Comparison of ENCODE assay signal across 27 cellular contexts in the genomic region with DNA sequence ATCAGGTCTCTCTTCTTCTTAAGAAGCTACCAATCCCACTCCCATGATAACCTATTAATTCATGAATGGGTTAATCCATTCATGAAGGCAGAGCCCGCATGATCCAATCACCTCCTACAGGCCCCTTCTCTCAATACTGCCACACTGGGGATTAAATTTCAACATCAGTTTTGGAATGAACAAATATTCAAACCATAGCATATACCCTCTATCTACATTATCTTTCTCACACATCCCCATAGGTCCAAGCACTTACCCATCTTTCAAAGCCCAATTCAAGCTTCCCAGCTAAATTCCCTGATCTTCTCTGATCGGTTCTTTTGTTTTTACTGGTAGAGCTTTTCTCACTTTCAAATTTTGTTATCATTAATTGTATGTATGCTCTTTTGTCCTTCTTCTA. TPM values are rescaled to one million over a fixed set of nuclear protein-coding genes. Genes with fewer than 3 reads are reported as not detected.
DNase-seq lines count a peak whose midpoint lies in the region; ATAC-seq, FAIRE-seq and TF ChIP-seq lines count a peak whose summit lies in the region.
"Had no signal": no experiment of that assay in that cellular context is flagged by ENCODE, and none has a peak within 500 bp of the region (broad histone marks: within the 10 kb centered on the region; RNA-seq: fewer than 3 reads in every experiment).

No MANE protein-coding gene starts in this region.

- H3K9me3 ChIP-seq in CD4-positive, CD25-positive, alpha-beta regulatory T cell (ENCODE audit: control insufficient read depth in 2 of 2, low read length in 2 of 2), result no peaks in the 10 kb centered on the region
- no peaks in the 10 kb centered on the region for H3K9me3 ChIP-seq in IMR-90 (ENCODE audit: control insufficient read depth, insufficient read depth, low read length)
- H3K9me3 ChIP-seq in astrocyte (ENCODE audit: insufficient read depth, low read depth, low read length), result no peaks in the 10 kb centered on the region
- H3K9me3 ChIP-seq in mucosa of stomach (ENCODE audit: control insufficient read depth, low read length), result no peaks in the 10 kb centered on the region
- H3K9me3 ChIP-seq: adrenal gland, pancreas, transverse colon had no signal

- H3K27ac Mint-ChIP-seq in CD4-positive, CD25-positive, alpha-beta regulatory T cell, result peak overlapping the region in 2 of 3 donors; percentile 21 to 72
- H3K27ac Mint-ChIP-seq in astrocyte (ENCODE audit: unreplicated experiment), result no peak overlapping the region
- H3K27ac Mint-ChIP-seq: CD4-positive, alpha-beta T cell; immature natural killer cell; natural killer cell treated with Interleukin-12 subunit alpha and Interleukin-12 subunit beta and Interleukin-15 and Interleukin-18, amount 100 ng/mL, for 72 hours had no signal

- H3K4me1 Mint-ChIP-seq in CD4-positive, CD25-positive, alpha-beta regulatory T cell, result peaks cover 29 to 40% (median 32%) of the 10 kb centered on the region in 4 donors
- peaks cover 8% of the 10 kb centered on the region for H3K4me1 Mint-ChIP-seq in astrocyte (ENCODE audit: low read depth, unreplicated experiment)

- H2BK20ac ChIP-seq in IMR-90 (ENCODE audit: low read depth, low read length), result no peak overlapping the region

- no peaks in the 10 kb centered on the region for H3K36me3 Mint-ChIP-seq in CD4-positive, CD25-positive, alpha-beta regulatory T cell
- peaks cover 3% of the 10 kb centered on the region for H3K36me3 Mint-ChIP-seq in astrocyte (ENCODE audit: low read depth, unreplicated experiment)
- H3K36me3 Mint-ChIP-seq: natural killer cell treated with Interleukin-12 subunit alpha and Interleukin-12 subunit beta and Interleukin-15 and Interleukin-18, amount 100 ng/mL, for 72 hours had no signal

- H3K18ac ChIP-seq in IMR-90 (ENCODE audit: low read depth, low read length), result peak overlapping the region; percentile 6; the same call in 1 of the 2 replicates

- H3K27me3 Mint-ChIP-seq in CD4-positive, CD25-positive, alpha-beta regulatory T cell, result no peaks in the 10 kb centered on the region
- no peaks in the 10 kb centered on the region for H3K27me3 Mint-ChIP-seq in astrocyte (ENCODE audit: low read depth, unreplicated experiment)
- H3K27me3 Mint-ChIP-seq: CD4-positive, alpha-beta T cell had no signal

- in situ Hi-C loops in IMR-90 (cut with MboI; ENCODE audit: low sequenced_read_pairs), result no loop called here

- intact Hi-C loops in IMR-90 (cut with micrococcal nuclease), result no loop called here

- no peak overlapping the region for H3K4me3 ChIP-seq in CD4-positive, CD25-positive, alpha-beta regulatory T cell (ENCODE audit: low read depth, low read length)
- H3K4me3 ChIP-seq in IMR-90 (ENCODE audit: insufficient read depth, low read depth, low read length) (no peak overlapping the region), astrocyte (ENCODE audit: insufficient read depth, low read depth, low read length) (no peak overlapping the region), mucosa of stomach (ENCODE audit: low read length) (no peak overlapping the region)
- H3K4me3 ChIP-seq: adrenal gland, pancreas, transverse colon had no signal

- H2AK9ac ChIP-seq in IMR-90 (replicated peaks; ENCODE audit: low read depth, low read length, poor library complexity), result no peak overlapping the region

- H2AFZ ChIP-seq in IMR-90 (replicated peaks; ENCODE audit: low read length, poor library complexity) (no peak overlapping the region), astrocyte (ENCODE audit: low read depth, low read length) (no peak overlapping the region)

- H4K8ac ChIP-seq in IMR-90 (ENCODE audit: low read depth in 2 of 2, low read length in 2 of 2), result no peak overlapping the region

- TF ChIP-seq CTCF in IMR-90 (conservative IDR thresholded peaks at IDR 0.05; ENCODE audit: low read depth, low read length), result no peak
- no peak for TF ChIP-seq CTCF in astrocyte (IDR thresholded peaks at IDR 0.05; ENCODE audit: insufficient read depth, low read depth, low read length)

- H3K23ac ChIP-seq in IMR-90 (ENCODE audit: low read depth, low read length), result no peak overlapping the region

- H3K14ac ChIP-seq in IMR-90 (replicated peaks; ENCODE audit: low read depth, low read length), result no peak overlapping the region; the same call in 1 of the 2 replicates

- no peak overlapping the region for H4K5ac ChIP-seq in IMR-90 (ENCODE audit: low read depth, low read length)

- no peaks in the 10 kb centered on the region for H3K9me3 Mint-ChIP-seq in CD4-positive, CD25-positive, alpha-beta regulatory T cell
- H3K9me3 Mint-ChIP-seq in astrocyte (ENCODE audit: unreplicated experiment), result no peaks in the 10 kb centered on the region
- H3K9me3 Mint-ChIP-seq: CD4-positive, alpha-beta T cell; natural killer cell treated with Interleukin-12 subunit alpha and Interleukin-12 subunit beta and Interleukin-15 and Interleukin-18, amount 100 ng/mL, for 72 hours had no signal

- no peaks in the 10 kb centered on the region for H3K36me3 ChIP-seq in CD4-positive, CD25-positive, alpha-beta regulatory T cell (ENCODE audit: control insufficient read depth, insufficient read depth, low read length)
- H3K36me3 ChIP-seq in IMR-90 (ENCODE audit: control insufficient read depth, insufficient read depth, low read length), result no peaks in the 10 kb centered on the region
- H3K36me3 ChIP-seq in astrocyte (ENCODE audit: insufficient read depth, low read length), result no peaks in the 10 kb centered on the region
- no peaks in the 10 kb centered on the region for H3K36me3 ChIP-seq in mucosa of stomach (ENCODE audit: control insufficient read depth, insufficient read depth, low read length)
- H3K36me3 ChIP-seq: adrenal gland, pancreas, transverse colon had no signal

- no peak for DNase-seq in CD4-positive, CD25-positive, alpha-beta regulatory T cell
- DNase-seq in IMR-90 (no peak), astrocyte (ENCODE audit: low read depth) (no peak), HTR-8/SVneo (ENCODE audit: insufficient read length, low spot score) (no peak), NCI-H2171 (lab: John Stamatoyannopoulos, UW) (no peak), AML-193 (lab: John Stamatoyannopoulos, UW) (no peak)
- DNase-seq: activated CD8-positive, alpha-beta memory T cell treated with anti-CD3 and anti-CD28 coated beads, Interleukin-2, amount 50 U/mL, for 4 hours; adrenal gland; CD4-positive, alpha-beta T cell; effector CD8-positive, alpha-beta T cell; hippocampal formation; immature natural killer cell; left ventricle myocardium superior; NCI-H146; pancreas; right cardiac atrium; transverse colon had no signal

- no peak overlapping the region for H2BK5ac ChIP-seq in IMR-90 (ENCODE audit: low read depth, low read length, poor library complexity, severe bottlenecking)

- H3K4me2 ChIP-seq in IMR-90 (ENCODE audit: low read depth, low read length), result no peak overlapping the region
- H3K4me2 ChIP-seq in astrocyte (ENCODE audit: low read length), result peak overlapping the region; percentile 34
- H3K4me2 ChIP-seq: KMS-11 had no signal

- peaks cover 13% of the 10 kb centered on the region for H3K4me1 ChIP-seq in CD4-positive, CD25-positive, alpha-beta regulatory T cell (ENCODE audit: control insufficient read depth, insufficient read depth, low read length, poor library complexity, severe bottlenecking)
- peaks cover 2% of the 10 kb centered on the region; the same call in 1 of the 2 replicates for H3K4me1 ChIP-seq in IMR-90 (ENCODE audit: control insufficient read depth, insufficient read depth, low read length)
- peaks cover 9% of the 10 kb centered on the region for H3K4me1 ChIP-seq in astrocyte (ENCODE audit: insufficient read depth, low read length)
- peaks cover 30% of the 10 kb centered on the region for H3K4me1 ChIP-seq in mucosa of stomach (ENCODE audit: control insufficient read depth, insufficient read depth, low read length)
- H3K4me1 ChIP-seq: adrenal gland, pancreas, transverse colon had no signal

- H4K91ac ChIP-seq in IMR-90 (ENCODE audit: insufficient read depth, low read depth, low read length), result no peak overlapping the region

- no peak for TF ChIP-seq POLR2A in IMR-90 (IDR thresholded peaks at IDR 0.05; ENCODE audit: low read depth, low read length)

- no peak overlapping the region for H3K9ac ChIP-seq in IMR-90 (ENCODE audit: low read depth, low read length)
- H3K9ac ChIP-seq in astrocyte (ENCODE audit: low read length), result no peak overlapping the region
- peak overlapping the region; percentile 55 for H3K9ac ChIP-seq in mucosa of stomach (ENCODE audit: low read length)
- H3K9ac ChIP-seq: KMS-11 had no signal

- no peak overlapping the region for H3K4ac ChIP-seq in IMR-90 (ENCODE audit: low read depth, low read length)

- no peak for ATAC-seq in CD4-positive, CD25-positive, alpha-beta regulatory T cell (ENCODE audit: low read depth in 2 of 2)
- ATAC-seq in IMR-90 (ENCODE audit: low read depth) (no peak), HG03175 (IDR thresholded peaks at IDR 0.05; ENCODE audit: unreplicated experiment) (no peak)
- ATAC-seq: left ventricle myocardium superior, right cardiac atrium had no signal

- no TSS peak for BruUV-seq in IMR-90 (replicated peaks; lab: Mats Ljungman, UMichigan)

- POLR2A ChIA-PET in IMR-90 (lab: Charles Lee; ENCODE audit: unreplicated experiment), result no interaction called here

- no peak overlapping the region for H3K27ac ChIP-seq in CD4-positive, CD25-positive, alpha-beta regulatory T cell (ENCODE audit: insufficient read depth, low read length, poor library complexity, severe bottlenecking)
- H3K27ac ChIP-seq in IMR-90 (ENCODE audit: insufficient read depth, low read length) (no peak overlapping the region), astrocyte (ENCODE audit: low read depth, low read length) (peak overlapping the region; percentile 54)
- H3K27ac ChIP-seq: adrenal gland, KMS-11, pancreas, transverse colon, VCaP had no signal

- H4K20me1 ChIP-seq in IMR-90 (ENCODE audit: insufficient read depth, low read length) (no peaks in the 10 kb centered on the region), astrocyte (ENCODE audit: insufficient read depth, low read length) (no peaks in the 10 kb centered on the region)

- FAIRE-seq in astrocyte (lab: Jason Lieb, UNC), result no peak
- no peak for FAIRE-seq in HTR-8/SVneo (lab: Jason Lieb, UNC)
- FAIRE-seq: colon, frontal cortex, pancreas had no signal

- CTCF ChIA-PET in IMR-90 (lab: Yijun Ruan, JAX), result interaction anchor here (0.9 kb wide), 1 partner anchor 20 kb away, joined by 9 read pairs; no protein-coding TSS in a partner anchor

- H3K27me3 ChIP-seq in CD4-positive, CD25-positive, alpha-beta regulatory T cell (ENCODE audit: control insufficient read depth, insufficient read depth, low read length), result no peaks in the 10 kb centered on the region
- H3K27me3 ChIP-seq in IMR-90 (ENCODE audit: control insufficient read depth, insufficient read depth, low read length) (no peaks in the 10 kb centered on the region), astrocyte (ENCODE audit: insufficient read depth, low read length) (no peaks in the 10 kb centered on the region), mucosa of stomach (ENCODE audit: control insufficient read depth, insufficient read depth, low read length) (no peaks in the 10 kb centered on the region)
- H3K27me3 ChIP-seq: adrenal gland, pancreas, transverse colon had no signal

- no peak overlapping the region for H3K4me3 Mint-ChIP-seq in CD4-positive, CD25-positive, alpha-beta regulatory T cell
- no peak overlapping the region for H3K4me3 Mint-ChIP-seq in astrocyte (ENCODE audit: unreplicated experiment)
- H3K4me3 Mint-ChIP-seq: CD4-positive, alpha-beta T cell; immature natural killer cell; natural killer cell treated with Interleukin-12 subunit alpha and Interleukin-12 subunit beta and Interleukin-15 and Interleukin-18, amount 100 ng/mL, for 72 hours had no signal

- H2AK5ac ChIP-seq in IMR-90 (ENCODE audit: low read depth, low read length), result no peak overlapping the region

- dilution Hi-C loops in IMR-90 (cut with HindIII; ENCODE audit: low sequenced_read_pairs, unreplicated experiment), result no loop called here

- H2BK120ac ChIP-seq in IMR-90 (ENCODE audit: low read depth, low read length), result no peak overlapping the region

- no peak for TF ChIP-seq RAD21 in IMR-90 (IDR thresholded peaks at IDR 0.05; ENCODE audit: low read length)

- whole genome bisulfite sequencing in IMR-90 (ENCODE audit: extremely low coverage in 2 of 2, insufficient read length in 1 of 2), 2 experiments, result 86% methylated on average over 1 of the region's 2 CpGs; no CpG with 5 or more reads in 1 of the 2 experiments

- no peaks in the 10 kb centered on the region for H3K79me2 ChIP-seq in astrocyte (ENCODE audit: insufficient read depth, low read length)

- H3K56ac ChIP-seq in IMR-90 (ENCODE audit: extremely low read depth, insufficient read depth, low read length), result no peak overlapping the region

- peak overlapping the region; percentile 38; the same call in 1 of the 3 replicates for H2BK15ac ChIP-seq in IMR-90 (ENCODE audit: low read depth, low read length)

- H3K9me1 ChIP-seq in IMR-90 (ENCODE audit: insufficient read depth, low read length), result no peaks in the 10 kb centered on the region

- no peaks in the 10 kb centered on the region for H3K79me1 ChIP-seq in IMR-90 (ENCODE audit: low read depth in 1 of 2, low read length in 2 of 2)

RNA-seq across cellular contexts. Expression of gene SHOC1, which starts 10.5 kb away (rescaled TPM):
- not detected for total RNA-seq in CD4-positive, CD25-positive, alpha-beta regulatory T cell
- not detected for polyA plus RNA-seq in CD4-positive, CD25-positive, alpha-beta regulatory T cell
- total RNA-seq in IMR-90 (2012; rRNA removed), result not detected in 2 replicates
- polyA plus RNA-seq in IMR-90 (2012; rRNA removed), result 0.03 TPM in 1 of 2 replicates, not detected in the other
- not detected in 2 replicates for polyA plus RNA-seq in IMR-90 (2012; cell fraction: cytosol; rRNA removed)
- 0.13 TPM in 1 of 2 replicates, not detected in the other for polyA plus RNA-seq in IMR-90 (2012; cell fraction: nucleus; rRNA removed; ENCODE audit: low replicate concordance)
- not detected in 2 replicates for total RNA-seq in astrocyte
- total RNA-seq: CD4-positive, alpha-beta T cell; frontal cortex; HT1080; left ventricle myocardium superior; natural killer cell treated with Interleukin-12 subunit alpha and Interleukin-12 subunit beta and Interleukin-15 and Interleukin-18, amount 100 ng/mL, for 72 hours; right cardiac atrium; RPMI7951; T-helper 2 cell treated with Interferon-gamma antibody and Interleukin-4, amounts not matched to agents 100 ng/mL and 5 ng/mL, for 36 hours; transverse colon had no signal
- polyA plus RNA-seq: immature natural killer cell, right cardiac atrium had no signal
